Comparison of ENCODE assay signal across 7 cellular contexts in genomic region chrX:42738552-42738951, GRCh38. TPM values are rescaled to one million over a fixed set of nuclear protein-coding genes. Genes with fewer than 3 reads are reported as not detected.
"Had no signal": no experiment of that assay in that cellular context is flagged by ENCODE, and none has a peak within 500 bp of the region (broad histone marks: within the 10 kb centered on the region; RNA-seq: fewer than 3 reads in every experiment).

No MANE protein-coding gene starts in this region.

- H3K4me3 ChIP-seq: K562 had no signal

- H3K27ac ChIP-seq: HL-60 had no signal

- DNase-seq: IMR-90, KG1 had no signal

- ATAC-seq: HepG2, K562 had no signal

RNA-seq across cellular contexts. Expression of gene PPP1R2C, which starts 39.4 kb away (rescaled TPM):
- total RNA-seq: HepG2, HT-29, HT1080, IMR-90, K562 had no signal
- polyA plus RNA-seq: HepG2, IMR-90, K562 had no signal
